1 cellular context compared by ENCODE assay signal in genomic region chr19:49866933-49867782, GRCh38.
TF ChIP-seq lines count a peak whose summit lies in the region.

TSS of gene PNKP (minus strand) at chr19:49867576. CDS start at chr19:49867204, 372 bp downstream.

TF ChIP-seq in HepG2, 621 proteins besides CTCF, POLR2A, EP300 and RAD21 (continued from another document and continues in another):
- TF ChIP-seq, protein P1, sequence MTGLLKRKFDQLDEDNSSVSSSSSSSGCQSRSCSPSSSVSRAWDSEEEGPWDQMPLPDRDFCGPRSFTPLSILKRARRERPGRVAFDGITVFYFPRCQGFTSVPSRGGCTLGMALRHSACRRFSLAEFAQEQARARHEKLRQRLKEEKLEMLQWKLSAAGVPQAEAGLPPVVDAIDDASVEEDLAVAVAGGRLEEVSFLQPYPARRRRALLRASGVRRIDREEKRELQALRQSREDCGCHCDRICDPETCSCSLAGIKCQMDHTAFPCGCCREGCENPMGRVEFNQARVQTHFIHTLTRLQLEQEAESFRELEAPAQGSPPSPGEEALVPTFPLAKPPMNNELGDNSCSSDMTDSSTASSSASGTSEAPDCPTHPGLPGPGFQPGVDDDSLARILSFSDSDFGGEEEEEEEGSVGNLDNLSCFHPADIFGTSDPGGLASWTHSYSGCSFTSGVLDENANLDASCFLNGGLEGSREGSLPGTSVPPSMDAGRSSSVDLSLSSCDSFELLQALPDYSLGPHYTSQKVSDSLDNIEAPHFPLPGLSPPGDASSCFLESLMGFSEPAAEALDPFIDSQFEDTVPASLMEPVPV (CRISPR knock-in tag; IDR thresholded peaks at IDR 0.05), result peak; percentile 87
- TF ChIP-seq ZSCAN29 (CRISPR knock-in tag; conservative IDR thresholded peaks at IDR 0.05) (peak; percentile 59; the same call in 1 of the 2 replicates), ZNF615 (CRISPR knock-in tag; IDR thresholded peaks at IDR 0.05; ENCODE audit: borderline replicate concordance) (0 out of 2 replicates have a peak, but pooled peaks have one; percentile 69), REL (CRISPR knock-in tag; conservative IDR thresholded peaks at IDR 0.05) (peak; percentile 79; the same call in 1 of the 2 replicates), ERF (CRISPR knock-in tag; IDR thresholded peaks at IDR 0.05) (peak; percentile 86), KDM3A (CRISPR knock-in tag; IDR thresholded peaks at IDR 0.05; ENCODE audit: low read depth) (peak; percentile 63; the same call in 1 of the 2 replicates), CENPT (CRISPR knock-in tag; IDR thresholded peaks at IDR 0.05; ENCODE audit: low read depth) (no peak), ZNF75D (CRISPR knock-in tag; IDR thresholded peaks at IDR 0.05; ENCODE audit: borderline replicate concordance) (peak; percentile 40; the same call in 1 of the 2 replicates), HMG20A (CRISPR knock-in tag; IDR thresholded peaks at IDR 0.05; ENCODE audit: borderline replicate concordance) (no peak), ZNF567 (CRISPR knock-in tag; IDR thresholded peaks at IDR 0.05; ENCODE audit: borderline replicate concordance) (peak; percentile 82; the same call in 1 of the 2 replicates), SP1 (IDR thresholded peaks at IDR 0.05) (no peak), SP1 (CRISPR knock-in tag; IDR thresholded peaks at IDR 0.05) (peak; percentile 87), BRCA1 (CRISPR knock-in tag; IDR thresholded peaks at IDR 0.05) (no peak), ZNF101 (CRISPR knock-in tag; IDR thresholded peaks at IDR 0.05; ENCODE audit: borderline replicate concordance, low read depth) (no peak), RNF2 (conservative IDR thresholded peaks at IDR 0.05; ENCODE audit: low read depth) (0 out of 2 replicates have a peak, but pooled peaks have one; percentile 24), ZNF552 (CRISPR knock-in tag; IDR thresholded peaks at IDR 0.05; ENCODE audit: borderline replicate concordance) (peak; percentile 91; the same call in 1 of the 2 replicates), CEBPG (CRISPR knock-in tag; IDR thresholded peaks at IDR 0.05) (0 out of 2 replicates have a peak, but pooled peaks have one; percentile 21), NR2F1 (CRISPR knock-in tag; IDR thresholded peaks at IDR 0.05) (peak in 1 of 2 experiments; percentile 42; a peak in 1 of 4 replicates), HNF1B (CRISPR knock-in tag; IDR thresholded peaks at IDR 0.05) (peak; percentile 49), MTERF4 (CRISPR knock-in tag; IDR thresholded peaks at IDR 0.05) (peak; percentile 84; the same call in 1 of the 2 replicates), ZNF484 (CRISPR knock-in tag; IDR thresholded peaks at IDR 0.05; ENCODE audit: borderline replicate concordance, low read depth) (0 out of 2 replicates have a peak, but pooled peaks have one; percentile 38), HMG20B (CRISPR knock-in tag; conservative IDR thresholded peaks at IDR 0.05) (peak; percentile 21; the same call in 1 of the 2 replicates), SRY (CRISPR knock-in tag; IDR thresholded peaks at IDR 0.05) (peak; percentile 86; the same call in 1 of the 2 replicates), GTF3A (CRISPR knock-in tag; conservative IDR thresholded peaks at IDR 0.05) (peak; percentile 76; the same call in 1 of the 2 replicates), SNAPC5 (CRISPR knock-in tag; IDR thresholded peaks at IDR 0.05; ENCODE audit: borderline replicate concordance) (no peak), ARID3A (IDR thresholded peaks at IDR 0.05; ENCODE audit: low read depth, low read length) (no peak), ZNF12 (CRISPR knock-in tag; IDR thresholded peaks at IDR 0.05) (0 out of 2 replicates have a peak, but pooled peaks have one; percentile 25), MIXL1 (CRISPR knock-in tag; IDR thresholded peaks at IDR 0.05) (peak; percentile 16; the same call in 1 of the 2 replicates), ZFX (CRISPR knock-in tag; IDR thresholded peaks at IDR 0.05; ENCODE audit: low read depth) (peak; percentile 84), SNRNP70 (IDR thresholded peaks at IDR 0.05; ENCODE audit: low read depth, low read length) (no peak), RFXAP (CRISPR knock-in tag; IDR thresholded peaks at IDR 0.05; ENCODE audit: borderline replicate concordance) (peak; percentile 80), SNAI1 (CRISPR knock-in tag; IDR thresholded peaks at IDR 0.05; ENCODE audit: borderline replicate concordance) (no peak), ZNF232 (CRISPR knock-in tag; IDR thresholded peaks at IDR 0.05; ENCODE audit: borderline replicate concordance) (peak; percentile 62; the same call in 1 of the 2 replicates), ZNF782 (CRISPR knock-in tag; IDR thresholded peaks at IDR 0.05; ENCODE audit: borderline replicate concordance) (peak; percentile 45; the same call in 1 of the 2 replicates)
- TF ChIP-seq, protein P2, sequence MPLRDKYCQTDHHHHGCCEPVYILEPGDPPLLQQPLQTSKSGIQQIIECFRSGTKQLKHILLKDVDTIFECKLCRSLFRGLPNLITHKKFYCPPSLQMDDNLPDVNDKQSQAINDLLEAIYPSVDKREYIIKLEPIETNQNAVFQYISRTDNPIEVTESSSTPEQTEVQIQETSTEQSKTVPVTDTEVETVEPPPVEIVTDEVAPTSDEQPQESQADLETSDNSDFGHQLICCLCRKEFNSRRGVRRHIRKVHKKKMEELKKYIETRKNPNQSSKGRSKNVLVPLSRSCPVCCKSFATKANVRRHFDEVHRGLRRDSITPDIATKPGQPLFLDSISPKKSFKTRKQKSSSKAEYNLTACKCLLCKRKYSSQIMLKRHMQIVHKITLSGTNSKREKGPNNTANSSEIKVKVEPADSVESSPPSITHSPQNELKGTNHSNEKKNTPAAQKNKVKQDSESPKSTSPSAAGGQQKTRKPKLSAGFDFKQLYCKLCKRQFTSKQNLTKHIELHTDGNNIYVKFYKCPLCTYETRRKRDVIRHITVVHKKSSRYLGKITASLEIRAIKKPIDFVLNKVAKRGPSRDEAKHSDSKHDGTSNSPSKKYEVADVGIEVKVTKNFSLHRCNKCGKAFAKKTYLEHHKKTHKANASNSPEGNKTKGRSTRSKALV (CRISPR knock-in tag; IDR thresholded peaks at IDR 0.05), result peak; percentile 72; the same call in 1 of the 2 replicates
- TF ChIP-seq, protein P3, sequence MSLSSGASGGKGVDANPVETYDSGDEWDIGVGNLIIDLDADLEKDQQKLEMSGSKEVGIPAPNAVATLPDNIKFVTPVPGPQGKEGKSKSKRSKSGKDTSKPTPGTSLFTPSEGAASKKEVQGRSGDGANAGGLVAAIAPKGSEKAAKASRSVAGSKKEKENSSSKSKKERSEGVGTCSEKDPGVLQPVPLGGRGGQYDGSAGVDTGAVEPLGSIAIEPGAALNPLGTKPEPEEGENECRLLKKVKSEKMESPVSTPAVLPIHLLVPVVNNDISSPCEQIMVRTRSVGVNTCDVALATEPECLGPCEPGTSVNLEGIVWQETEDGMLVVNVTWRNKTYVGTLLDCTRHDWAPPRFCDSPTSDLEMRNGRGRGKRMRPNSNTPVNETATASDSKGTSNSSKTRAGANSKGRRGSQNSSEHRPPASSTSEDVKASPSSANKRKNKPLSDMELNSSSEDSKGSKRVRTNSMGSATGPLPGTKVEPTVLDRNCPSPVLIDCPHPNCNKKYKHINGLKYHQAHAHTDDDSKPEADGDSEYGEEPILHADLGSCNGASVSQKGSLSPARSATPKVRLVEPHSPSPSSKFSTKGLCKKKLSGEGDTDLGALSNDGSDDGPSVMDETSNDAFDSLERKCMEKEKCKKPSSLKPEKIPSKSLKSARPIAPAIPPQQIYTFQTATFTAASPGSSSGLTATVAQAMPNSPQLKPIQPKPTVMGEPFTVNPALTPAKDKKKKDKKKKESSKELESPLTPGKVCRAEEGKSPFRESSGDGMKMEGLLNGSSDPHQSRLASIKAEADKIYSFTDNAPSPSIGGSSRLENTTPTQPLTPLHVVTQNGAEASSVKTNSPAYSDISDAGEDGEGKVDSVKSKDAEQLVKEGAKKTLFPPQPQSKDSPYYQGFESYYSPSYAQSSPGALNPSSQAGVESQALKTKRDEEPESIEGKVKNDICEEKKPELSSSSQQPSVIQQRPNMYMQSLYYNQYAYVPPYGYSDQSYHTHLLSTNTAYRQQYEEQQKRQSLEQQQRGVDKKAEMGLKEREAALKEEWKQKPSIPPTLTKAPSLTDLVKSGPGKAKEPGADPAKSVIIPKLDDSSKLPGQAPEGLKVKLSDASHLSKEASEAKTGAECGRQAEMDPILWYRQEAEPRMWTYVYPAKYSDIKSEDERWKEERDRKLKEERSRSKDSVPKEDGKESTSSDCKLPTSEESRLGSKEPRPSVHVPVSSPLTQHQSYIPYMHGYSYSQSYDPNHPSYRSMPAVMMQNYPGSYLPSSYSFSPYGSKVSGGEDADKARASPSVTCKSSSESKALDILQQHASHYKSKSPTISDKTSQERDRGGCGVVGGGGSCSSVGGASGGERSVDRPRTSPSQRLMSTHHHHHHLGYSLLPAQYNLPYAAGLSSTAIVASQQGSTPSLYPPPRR (CRISPR knock-in tag; IDR thresholded peaks at IDR 0.05; ENCODE audit: borderline replicate concordance), result peak; percentile 36; the same call in 1 of the 2 replicates
- TF ChIP-seq, protein P4, sequence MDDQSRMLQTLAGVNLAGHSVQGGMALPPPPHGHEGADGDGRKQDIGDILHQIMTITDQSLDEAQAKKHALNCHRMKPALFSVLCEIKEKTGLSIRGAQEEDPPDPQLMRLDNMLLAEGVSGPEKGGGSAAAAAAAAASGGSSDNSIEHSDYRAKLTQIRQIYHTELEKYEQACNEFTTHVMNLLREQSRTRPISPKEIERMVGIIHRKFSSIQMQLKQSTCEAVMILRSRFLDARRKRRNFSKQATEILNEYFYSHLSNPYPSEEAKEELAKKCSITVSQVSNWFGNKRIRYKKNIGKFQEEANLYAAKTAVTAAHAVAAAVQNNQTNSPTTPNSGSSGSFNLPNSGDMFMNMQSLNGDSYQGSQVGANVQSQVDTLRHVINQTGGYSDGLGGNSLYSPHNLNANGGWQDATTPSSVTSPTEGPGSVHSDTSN (CRISPR knock-in tag; IDR thresholded peaks at IDR 0.05; ENCODE audit: borderline replicate concordance), result no peak
- TF ChIP-seq, protein P5, sequence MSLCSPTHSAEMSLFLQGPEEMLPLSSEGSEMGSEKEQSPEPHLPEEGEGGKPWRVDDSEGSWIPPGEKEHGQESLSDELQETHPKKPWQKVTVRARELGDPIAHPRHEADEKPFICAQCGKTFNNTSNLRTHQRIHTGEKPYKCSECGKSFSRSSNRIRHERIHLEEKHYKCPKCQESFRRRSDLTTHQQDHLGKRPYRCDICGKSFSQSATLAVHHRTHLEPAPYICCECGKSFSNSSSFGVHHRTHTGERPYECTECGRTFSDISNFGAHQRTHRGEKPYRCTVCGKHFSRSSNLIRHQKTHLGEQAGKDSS (CRISPR knock-in tag; IDR thresholded peaks at IDR 0.05; ENCODE audit: borderline replicate concordance, low read depth), result 0 out of 2 replicates have a peak, but pooled peaks have one; percentile 4
- TF ChIP-seq, protein P6, sequence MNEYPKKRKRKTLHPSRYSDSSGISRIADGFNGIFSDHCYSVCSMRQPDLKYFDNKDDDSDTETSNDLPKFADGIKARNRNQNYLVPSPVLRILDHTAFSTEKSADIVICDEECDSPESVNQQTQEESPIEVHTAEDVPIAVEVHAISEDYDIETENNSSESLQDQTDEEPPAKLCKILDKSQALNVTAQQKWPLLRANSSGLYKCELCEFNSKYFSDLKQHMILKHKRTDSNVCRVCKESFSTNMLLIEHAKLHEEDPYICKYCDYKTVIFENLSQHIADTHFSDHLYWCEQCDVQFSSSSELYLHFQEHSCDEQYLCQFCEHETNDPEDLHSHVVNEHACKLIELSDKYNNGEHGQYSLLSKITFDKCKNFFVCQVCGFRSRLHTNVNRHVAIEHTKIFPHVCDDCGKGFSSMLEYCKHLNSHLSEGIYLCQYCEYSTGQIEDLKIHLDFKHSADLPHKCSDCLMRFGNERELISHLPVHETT (CRISPR knock-in tag; conservative IDR thresholded peaks at IDR 0.05), result peak; percentile 80; the same call in 1 of the 2 replicates
- TF ChIP-seq, protein P7, sequence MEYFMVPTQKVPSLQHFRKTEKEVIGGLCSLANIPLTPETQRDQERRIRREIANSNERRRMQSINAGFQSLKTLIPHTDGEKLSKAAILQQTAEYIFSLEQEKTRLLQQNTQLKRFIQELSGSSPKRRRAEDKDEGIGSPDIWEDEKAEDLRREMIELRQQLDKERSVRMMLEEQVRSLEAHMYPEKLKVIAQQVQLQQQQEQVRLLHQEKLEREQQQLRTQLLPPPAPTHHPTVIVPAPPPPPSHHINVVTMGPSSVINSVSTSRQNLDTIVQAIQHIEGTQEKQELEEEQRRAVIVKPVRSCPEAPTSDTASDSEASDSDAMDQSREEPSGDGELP (IDR thresholded peaks at IDR 0.05; ENCODE audit: borderline replicate concordance, low read depth), result no peak
- TF ChIP-seq, protein P8, sequence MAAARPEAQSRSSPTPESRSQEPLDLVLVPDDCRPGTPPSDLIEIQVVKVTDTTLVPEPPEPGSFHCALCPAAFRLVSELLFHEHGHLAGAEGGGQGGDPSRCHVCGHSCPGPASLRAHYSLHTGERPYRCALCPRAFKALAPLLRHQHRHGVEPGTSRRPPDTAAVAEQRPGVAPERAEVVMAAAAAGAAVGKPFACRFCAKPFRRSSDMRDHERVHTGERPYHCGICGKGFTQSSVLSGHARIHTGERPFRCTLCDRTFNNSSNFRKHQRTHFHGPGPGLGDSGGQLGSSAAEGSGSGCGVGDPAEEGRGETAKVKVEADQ (CRISPR knock-in tag; IDR thresholded peaks at IDR 0.05; ENCODE audit: borderline replicate concordance), result peak; percentile 79; the same call in 1 of the 2 replicates
